25 cellular contexts compared by ENCODE assay signal in genomic region chr1:40696294-40696693, GRCh38. TPM values are rescaled to one million over a fixed set of nuclear protein-coding genes. Genes with fewer than 3 reads are reported as not detected.
DNase-seq lines count a peak whose midpoint lies in the region; ATAC-seq and TF ChIP-seq lines count a peak whose summit lies in the region.
"Had no signal": no experiment of that assay in that cellular context is flagged by ENCODE, and none has a peak within 500 bp of the region (broad histone marks: within the 10 kb centered on the region; RNA-seq: fewer than 3 reads in every experiment).

No MANE protein-coding gene starts in this region.

- H3K9me3 ChIP-seq in OCI-LY7 (ENCODE audit: low read length) (no peaks in the 10 kb centered on the region), iPS-20b (ENCODE audit: insufficient read depth, low read depth, low read length) (no peaks in the 10 kb centered on the region)
- H3K9me3 ChIP-seq: A549, lower lobe of right lung, tibial nerve had no signal

- peaks cover 29% of the 10 kb centered on the region for H3K36me3 Mint-ChIP-seq in activated naive CD8-positive, alpha-beta T cell treated with anti-CD3 and anti-CD28 coated beads, Interleukin-2, amount 50 U/mL, for 24 hours (ENCODE audit: low read depth)
- peaks cover 35% of the 10 kb centered on the region for H3K36me3 Mint-ChIP-seq in activated naive CD8-positive, alpha-beta T cell treated with anti-CD3 and anti-CD28 coated beads for 36 hours
- peaks cover 1% of the 10 kb centered on the region for H3K36me3 Mint-ChIP-seq in type B pancreatic cell

- peak overlapping the region; percentile 19; the same call in 1 of the 2 replicates for H3K9ac ChIP-seq in iPS-20b (ENCODE audit: low read depth, low read length)
- H3K9ac ChIP-seq: KMS-11 had no signal

- TF ChIP-seq CTCF in OCI-LY7 (conservative IDR thresholded peaks at IDR 0.05; ENCODE audit: low read length) (no peak), type B pancreatic cell (conservative IDR thresholded peaks at IDR 0.05) (no peak), foreskin keratinocyte (conservative IDR thresholded peaks at IDR 0.05) (no peak)

- no peaks in the 10 kb centered on the region for H3K27me3 Mint-ChIP-seq in activated naive CD8-positive, alpha-beta T cell treated with anti-CD3 and anti-CD28 coated beads, Interleukin-2, amount 50 U/mL, for 24 hours
- H3K27me3 Mint-ChIP-seq in activated naive CD8-positive, alpha-beta T cell treated with anti-CD3 and anti-CD28 coated beads for 36 hours, result no peaks in the 10 kb centered on the region
- no peaks in the 10 kb centered on the region for H3K27me3 Mint-ChIP-seq in type B pancreatic cell
- H3K27me3 Mint-ChIP-seq: stimulated activated naive CD8-positive, alpha-beta T cell treated with anti-CD3 and anti-CD28 coated beads, Interleukin-15, Interleukin-2, amounts not matched to agents 100 ng/mL and 50 ng/mL, for 24 hours had no signal

- H4K20me1 ChIP-seq in OCI-LY7 (ENCODE audit: insufficient read depth, low read length), result peaks cover 14% of the 10 kb centered on the region; the same call in 1 of the 2 replicates

- H3K4me3 ChIP-seq in OCI-LY7 (ENCODE audit: low read depth, low read length, poor library complexity, severe bottlenecking) (no peak overlapping the region), iPS-20b (ENCODE audit: low read length) (no peak overlapping the region)
- H3K4me3 ChIP-seq: A549, hepatocyte, lower lobe of right lung, smooth muscle cell, tibial nerve had no signal

- CTCF ChIA-PET in OCI-LY7 (lab: Charles Lee; ENCODE audit: unreplicated experiment), result no interaction called here

- intact Hi-C loops in OCI-LY7 (cut with micrococcal nuclease; ENCODE audit: unreplicated experiment), result loop anchor here (10.0 kb wide), 1 partner anchor 311 kb away; no protein-coding TSS in a partner anchor

- H3K4me1 Mint-ChIP-seq in activated naive CD8-positive, alpha-beta T cell treated with anti-CD3 and anti-CD28 coated beads, Interleukin-2, amount 50 U/mL, for 24 hours, result peaks cover 78% of the 10 kb centered on the region
- peaks cover 56% of the 10 kb centered on the region for H3K4me1 Mint-ChIP-seq in activated naive CD8-positive, alpha-beta T cell treated with anti-CD3 and anti-CD28 coated beads for 36 hours
- H3K4me1 Mint-ChIP-seq in type B pancreatic cell (ENCODE audit: unreplicated experiment), result peaks cover 53% of the 10 kb centered on the region

- POLR2A ChIA-PET in OCI-LY7 (lab: Charles Lee), result interaction anchor here (1.1 kb wide), 1 partner anchor 12 kb away, joined by 4 read pairs; no protein-coding TSS in a partner anchor

- no peaks in the 10 kb centered on the region for H3K9me2 ChIP-seq in OCI-LY7 (ENCODE audit: insufficient read depth, low read length)

- BruUV-seq in OCI-LY7 (replicated peaks; lab: Mats Ljungman, UMichigan), result no TSS peak

- H2AFZ ChIP-seq in OCI-LY7 (ENCODE audit: low read length), result no peak overlapping the region
- H2AFZ ChIP-seq: hepatocyte had no signal

- peak overlapping the region; percentile 29; the same call in 1 of the 2 replicates for H3K4me2 ChIP-seq in OCI-LY7 (ENCODE audit: low read length)
- H3K4me2 ChIP-seq: A549, hepatocyte, KMS-11, smooth muscle cell had no signal

- peak overlapping the region; percentile 5 for H3K27ac Mint-ChIP-seq in activated naive CD8-positive, alpha-beta T cell treated with anti-CD3 and anti-CD28 coated beads, Interleukin-2, amount 50 U/mL, for 24 hours
- H3K27ac Mint-ChIP-seq in activated naive CD8-positive, alpha-beta T cell treated with anti-CD3 and anti-CD28 coated beads for 36 hours, result no peak overlapping the region
- H3K27ac Mint-ChIP-seq in type B pancreatic cell, result peak overlapping the region; percentile 30
- H3K27ac Mint-ChIP-seq: activated T-helper 1 cell treated with anti-CD3 and anti-CD28 coated beads, Interleukin-12 subunit alpha, Interleukin-12 subunit beta, Interleukin-2, Interleukin-4 antibody, amounts not matched to agents 30 ng/mL and 10 ng/mL and 1 ng/mL, durations not matched to agents 14 hours and 24 hours and 36 hours; stimulated activated naive CD8-positive, alpha-beta T cell treated with anti-CD3 and anti-CD28 coated beads, Interleukin-15, Interleukin-2, amounts not matched to agents 100 ng/mL and 50 ng/mL, for 24 hours had no signal

- DNase-seq in activated naive CD8-positive, alpha-beta T cell treated with anti-CD3 and anti-CD28 coated beads, Interleukin-2, amount 50 U/mL, for 24 hours, result no peak
- no peak for DNase-seq in activated naive CD8-positive, alpha-beta T cell treated with anti-CD3 and anti-CD28 coated beads for 36 hours
- no peak for DNase-seq in OCI-LY7 (ENCODE audit: low spot score)
- DNase-seq in type B pancreatic cell (ENCODE audit: extremely low spot score, unreplicated experiment), result no peak
- no peak for DNase-seq in NCI-H1092 (lab: John Stamatoyannopoulos, UW)
- no peak for DNase-seq in occipital lobe (lab: John Stamatoyannopoulos, UW)
- DNase-seq in foreskin keratinocyte, result no peak
- DNase-seq: effector CD4-positive, alpha-beta T cell; lower lobe of right lung; NCI-H1048; NCI-H1930; NCI-H226; NCI-H774; Right ventricle myocardium superior; stimulated activated CD4-positive, alpha-beta T cell treated with anti-CD3 and anti-CD28 coated beads, Interleukin-2, amount 100 ng/mL, for 48 hours had no signal

- H3K27ac ChIP-seq in OCI-LY7 (ENCODE audit: low read depth, low read length, poor library complexity, severe bottlenecking) (no peak overlapping the region), iPS-20b (ENCODE audit: low read length) (no peak overlapping the region), foreskin keratinocyte (no peak overlapping the region)
- H3K27ac ChIP-seq: A549, hepatocyte, KMS-11, lower lobe of right lung, tibial nerve had no signal

- no peaks in the 10 kb centered on the region for H3K9me3 Mint-ChIP-seq in activated naive CD8-positive, alpha-beta T cell treated with anti-CD3 and anti-CD28 coated beads, Interleukin-2, amount 50 U/mL, for 24 hours
- H3K9me3 Mint-ChIP-seq in activated naive CD8-positive, alpha-beta T cell treated with anti-CD3 and anti-CD28 coated beads for 36 hours, result no peaks in the 10 kb centered on the region
- H3K9me3 Mint-ChIP-seq in type B pancreatic cell, result no peaks in the 10 kb centered on the region
- H3K9me3 Mint-ChIP-seq: activated naive CD4-positive, alpha-beta T cell treated with anti-CD3 and anti-CD28 coated beads, Interleukin-2, amount 50 U/mL, for 72 hours; activated T-helper 1 cell treated with anti-CD3 and anti-CD28 coated beads, Interleukin-12 subunit alpha, Interleukin-12 subunit beta, Interleukin-2, Interleukin-4 antibody, amounts not matched to agents 30 ng/mL and 10 ng/mL and 1 ng/mL, durations not matched to agents 14 hours and 24 hours and 36 hours; stimulated activated naive CD8-positive, alpha-beta T cell treated with anti-CD3 and anti-CD28 coated beads, Interleukin-15, Interleukin-2, amounts not matched to agents 100 ng/mL and 50 ng/mL, for 24 hours had no signal

- ATAC-seq in activated naive CD8-positive, alpha-beta T cell treated with anti-CD3 and anti-CD28 coated beads, Interleukin-2, amount 50 U/mL, for 24 hours, result no peak
- no peak for ATAC-seq in foreskin keratinocyte
- ATAC-seq: A549; activated naive CD4-positive, alpha-beta T cell treated with anti-CD3 and anti-CD28 coated beads, Interleukin-2, amount 50 U/mL, for 72 hours; esophagus mucosa; lower lobe of right lung had no signal

- H3K27me3 ChIP-seq in iPS-20b (ENCODE audit: insufficient read depth, low read length) (no peaks in the 10 kb centered on the region), foreskin keratinocyte (no peaks in the 10 kb centered on the region)
- H3K27me3 ChIP-seq: hepatocyte, tibial nerve had no signal

- H3K36me3 ChIP-seq in OCI-LY7 (ENCODE audit: insufficient read depth, low read length) (peaks cover 20% of the 10 kb centered on the region), iPS-20b (ENCODE audit: insufficient read depth, low read depth, low read length) (no peaks in the 10 kb centered on the region)

- no peak overlapping the region for H3K4me3 Mint-ChIP-seq in activated naive CD8-positive, alpha-beta T cell treated with anti-CD3 and anti-CD28 coated beads, Interleukin-2, amount 50 U/mL, for 24 hours
- no peak overlapping the region for H3K4me3 Mint-ChIP-seq in activated naive CD8-positive, alpha-beta T cell treated with anti-CD3 and anti-CD28 coated beads for 36 hours
- no peak overlapping the region for H3K4me3 Mint-ChIP-seq in type B pancreatic cell
- H3K4me3 Mint-ChIP-seq: activated T-helper 1 cell treated with anti-CD3 and anti-CD28 coated beads, Interleukin-12 subunit alpha, Interleukin-12 subunit beta, Interleukin-2, Interleukin-4 antibody, amounts not matched to agents 30 ng/mL and 10 ng/mL and 1 ng/mL, durations not matched to agents 14 hours and 24 hours and 36 hours; stimulated activated naive CD8-positive, alpha-beta T cell treated with anti-CD3 and anti-CD28 coated beads, Interleukin-15, Interleukin-2, amounts not matched to agents 100 ng/mL and 50 ng/mL, for 24 hours had no signal

- peaks cover 92% of the 10 kb centered on the region for H3K79me2 ChIP-seq in OCI-LY7 (ENCODE audit: insufficient read depth, low read depth, low read length)

- H3K4me1 ChIP-seq in OCI-LY7 (ENCODE audit: insufficient read depth, low read length, poor library complexity, severe bottlenecking), result peaks cover 69% of the 10 kb centered on the region
- H3K4me1 ChIP-seq in iPS-20b (ENCODE audit: insufficient read depth, low read length), result peaks cover 13% of the 10 kb centered on the region
- H3K4me1 ChIP-seq in foreskin keratinocyte, result peaks cover 14% of the 10 kb centered on the region

RNA-seq across cellular contexts. Expression of gene NFYC, which starts 4.8 kb away (rescaled TPM):
- total RNA-seq in activated naive CD8-positive, alpha-beta T cell treated with anti-CD3 and anti-CD28 coated beads for 36 hours, result 10 to 100 TPM; 58.2 to 59.0 TPM
- 29.3 and 39.1 TPM in 2 replicates for total RNA-seq in OCI-LY7 (2014; rRNA removed; shearing (Covaris generic))
- total RNA-seq in OCI-LY7 (2022), result 71.0 and 77.1 TPM in 2 replicates
- 70.0 and 71.3 TPM in 2 replicates for total RNA-seq in type B pancreatic cell (ENCODE audit: low replicate concordance)
- total RNA-seq in occipital lobe, result 34.6 TPM
- total RNA-seq in foreskin keratinocyte, result 26.2 and 29.3 TPM in 2 replicates
- 31.2 and 33.2 TPM in 2 replicates for polyA plus RNA-seq in foreskin keratinocyte

RNA-seq across cellular contexts. Expression of gene RIMS3, which starts 30.8 kb away (rescaled TPM):
- total RNA-seq in activated naive CD8-positive, alpha-beta T cell treated with anti-CD3 and anti-CD28 coated beads for 36 hours, result 1 to 10 TPM; 1.1 to 1.9 TPM
- total RNA-seq in OCI-LY7 (2014; rRNA removed; shearing (Covaris generic)), result 79.5 and 89.3 TPM in 2 replicates
- total RNA-seq in OCI-LY7 (2022), result 80.3 and 106 TPM in 2 replicates
- 2.0 and 4.2 TPM in 2 replicates for total RNA-seq in type B pancreatic cell (ENCODE audit: low replicate concordance)
- 24.6 TPM for total RNA-seq in occipital lobe
- total RNA-seq in foreskin keratinocyte, result 1.4 TPM in 2 replicates
- 0.51 and 0.67 TPM in 2 replicates for polyA plus RNA-seq in foreskin keratinocyte
